1 cellular context compared by ENCODE assay signal in genomic region chr3:164940737-164941136, GRCh38.
TF ChIP-seq lines count a peak whose summit lies in the region.

No MANE protein-coding gene starts in this region.

TF ChIP-seq in H1, 55 proteins besides CTCF, POLR2A, EP300 and RAD21:
- no peak for TF ChIP-seq SIN3A (conservative IDR thresholded peaks at IDR 0.05 in 1 of 2, IDR thresholded peaks at IDR 0.05 in 1 of 2; ENCODE audit: low read depth in 1 of 2, low read length in 2 of 2)
